Comparison of ENCODE assay signal across 7 cellular contexts in genomic region chr5:119031905-119032304, GRCh38. TPM values are rescaled to one million over a fixed set of nuclear protein-coding genes. Genes with fewer than 3 reads are reported as not detected.
DNase-seq lines count a peak whose midpoint lies in the region; ATAC-seq and TF ChIP-seq lines count a peak whose summit lies in the region.

No MANE protein-coding gene starts in this region.

- BruUV-seq in OCI-LY7 (replicated peaks; lab: Mats Ljungman, UMichigan) = no TSS peak

- intact Hi-C loops in OCI-LY7 (cut with micrococcal nuclease; ENCODE audit: unreplicated experiment) = loop anchor here (1.0 to 2.0 kb wide), 2 partner anchors 38 to 309 kb away; no protein-coding TSS in a partner anchor
- intact Hi-C loops in right cardiac atrium (cut with DNase I) = no loop called here
- intact Hi-C loops in gastrocnemius medialis (cut with DNase I; ENCODE audit: low total_unique reads) = no loop called here

- H3K27ac ChIP-seq in HEK293 (ENCODE audit: extremely low read depth, low read depth, low read length) (no peak overlapping the region), OCI-LY7 (ENCODE audit: low read depth, low read length, poor library complexity, severe bottlenecking) (peak overlapping the region; percentile 97), right cardiac atrium (ENCODE audit: low read length) (no peak overlapping the region), gastrocnemius medialis (no peak overlapping the region)

- no peaks in the 10 kb centered on the region for H3K9me3 Mint-ChIP-seq in natural killer cell treated with Interleukin-12 subunit alpha and Interleukin-12 subunit beta and Interleukin-15 and Interleukin-18, amount 100 ng/mL, for 72 hours

- no peaks in the 10 kb centered on the region for H3K36me3 ChIP-seq in HEK293 (ENCODE audit: control insufficient read depth in 2 of 2, insufficient read depth in 1 of 2, low read length in 2 of 2)
- H3K36me3 ChIP-seq in OCI-LY7 (ENCODE audit: insufficient read depth, low read length) = no peaks in the 10 kb centered on the region
- H3K36me3 ChIP-seq in gastrocnemius medialis = no peaks in the 10 kb centered on the region

- peak; percentile 76 for DNase-seq in OCI-LY7 (ENCODE audit: low spot score)
- DNase-seq in natural killer cell treated with Interleukin-12 subunit alpha and Interleukin-12 subunit beta and Interleukin-15 and Interleukin-18, amount 100 ng/mL, for 72 hours (ENCODE audit: low spot score) = no peak
- DNase-seq in right cardiac atrium = no peak
- no peak for DNase-seq in gastrocnemius medialis
- DNase-seq in DMS 273 treated with DMSO at 0.1 percent for 48 hours (lab: John Stamatoyannopoulos, UW) = no peak

- H3K4me1 ChIP-seq in HEK293 (ENCODE audit: control insufficient read depth, insufficient read depth, low read length) = no peaks in the 10 kb centered on the region
- H3K4me1 ChIP-seq in OCI-LY7 (ENCODE audit: insufficient read depth, low read length, poor library complexity, severe bottlenecking) = peaks cover 69% of the 10 kb centered on the region
- no peaks in the 10 kb centered on the region for H3K4me1 ChIP-seq in right cardiac atrium (ENCODE audit: control insufficient read depth, insufficient read depth, low read length)
- H3K4me1 ChIP-seq in gastrocnemius medialis = no peaks in the 10 kb centered on the region

- no peaks in the 10 kb centered on the region for H3K79me2 ChIP-seq in OCI-LY7 (ENCODE audit: insufficient read depth, low read depth, low read length)

- CTCF ChIA-PET in HEK293 (lab: Yijun Ruan, JAX) = interaction anchor here (0.6 to 1.4 kb wide), 2 partner anchors 380 to 439 kb away, joined by 3 to 4 read pairs; no protein-coding TSS in a partner anchor
- CTCF ChIA-PET in OCI-LY7 (lab: Charles Lee; ENCODE audit: unreplicated experiment) = interaction anchor here (0.6 to 2.3 kb wide), 4 partner anchors 9 to 39 kb away, joined by 3 to 7 read pairs (median 4); partner anchors contain the start of gene DMXL1

- peak overlapping the region; percentile 40 to 68 for H3K27ac Mint-ChIP-seq in natural killer cell treated with Interleukin-12 subunit alpha and Interleukin-12 subunit beta and Interleukin-15 and Interleukin-18, amount 100 ng/mL, for 72 hours

- POLR2A ChIA-PET in HEK293 (lab: Yijun Ruan, JAX) = no interaction called here
- POLR2A ChIA-PET in OCI-LY7 (lab: Charles Lee) = interaction anchor here (0.7 to 4.1 kb wide), 11 partner anchors 9 to 419 kb away, joined by 3 to 26 read pairs (median 6); partner anchors contain the start of gene DMXL1

- in situ Hi-C loops in gastrocnemius medialis (cut with MboI; ENCODE audit: low sequenced_read_pairs in 4 of 4) = no loop called here

- no peak for TF ChIP-seq POLR2A in gastrocnemius medialis (IDR thresholded peaks at IDR 0.05)

- ATAC-seq in GM18867 (IDR thresholded peaks at IDR 0.05; ENCODE audit: unreplicated experiment) = peak; percentile 57
- no peak for ATAC-seq in natural killer cell treated with Interleukin-12 subunit alpha and Interleukin-12 subunit beta and Interleukin-15 and Interleukin-18, amount 100 ng/mL, for 72 hours
- no peak for ATAC-seq in right cardiac atrium
- no peak for ATAC-seq in gastrocnemius medialis

- H4K20me1 ChIP-seq in OCI-LY7 (ENCODE audit: insufficient read depth, low read length) = no peaks in the 10 kb centered on the region

- no peaks in the 10 kb centered on the region for H3K9me2 ChIP-seq in OCI-LY7 (ENCODE audit: insufficient read depth, low read length)

- WGBS in right cardiac atrium = 76% methylated on average over 4 of the region's 4 CpGs

- peak overlapping the region; percentile 74 for H3K4me2 ChIP-seq in OCI-LY7 (ENCODE audit: low read length)

- no peak overlapping the region for H3K4me3 ChIP-seq in HEK293 (ENCODE audit: low read depth, low read length)
- peak overlapping the region; percentile 44 for H3K4me3 ChIP-seq in OCI-LY7 (ENCODE audit: low read depth, low read length, poor library complexity, severe bottlenecking)
- H3K4me3 ChIP-seq in right cardiac atrium (ENCODE audit: low read length) = no peak overlapping the region
- H3K4me3 ChIP-seq in gastrocnemius medialis = no peak overlapping the region

- H3K27me3 Mint-ChIP-seq in natural killer cell treated with Interleukin-12 subunit alpha and Interleukin-12 subunit beta and Interleukin-15 and Interleukin-18, amount 100 ng/mL, for 72 hours = no peaks in the 10 kb centered on the region

- peaks cover 10 to 20% of the 10 kb centered on the region in 2 donors for H3K4me1 Mint-ChIP-seq in natural killer cell treated with Interleukin-12 subunit alpha and Interleukin-12 subunit beta and Interleukin-15 and Interleukin-18, amount 100 ng/mL, for 72 hours (ENCODE audit: low read depth in 2 of 2)

- no peaks in the 10 kb centered on the region for H3K27me3 ChIP-seq in right cardiac atrium (ENCODE audit: control insufficient read depth, insufficient read depth)
- no peaks in the 10 kb centered on the region for H3K27me3 ChIP-seq in gastrocnemius medialis

- H3K36me3 Mint-ChIP-seq in natural killer cell treated with Interleukin-12 subunit alpha and Interleukin-12 subunit beta and Interleukin-15 and Interleukin-18, amount 100 ng/mL, for 72 hours = no peaks in the 10 kb centered on the region

- H3K9me3 ChIP-seq in HEK293 (ENCODE audit: control insufficient read depth, insufficient read depth, low read depth, low read length) (no peaks in the 10 kb centered on the region), OCI-LY7 (ENCODE audit: low read length) (peaks cover 6% of the 10 kb centered on the region; the same call in 1 of the 2 replicates), right cardiac atrium (ENCODE audit: control insufficient read depth, low read length) (no peaks in the 10 kb centered on the region), gastrocnemius medialis (no peaks in the 10 kb centered on the region)

- H3K4me3 Mint-ChIP-seq in natural killer cell treated with Interleukin-12 subunit alpha and Interleukin-12 subunit beta and Interleukin-15 and Interleukin-18, amount 100 ng/mL, for 72 hours = peak overlapping the region; percentile 38

- H2AFZ ChIP-seq in OCI-LY7 (ENCODE audit: low read length) = peak overlapping the region; percentile 93; the same call in 1 of the 2 replicates

- TF ChIP-seq CTCF in HEK293 (tag by site-specific recombination; IDR thresholded peaks at IDR 0.05) (no peak), OCI-LY7 (conservative IDR thresholded peaks at IDR 0.05; ENCODE audit: low read length) (no peak), gastrocnemius medialis (IDR thresholded peaks at IDR 0.05 in 4 of 5, conservative IDR thresholded peaks at IDR 0.05 in 1 of 5) (no peak)

TF ChIP-seq in HEK293, 187 proteins besides CTCF, POLR2A, EP300 and RAD21 (continues in another document):
- TF ChIP-seq ZNF623 (tag by site-specific recombination; IDR thresholded peaks at IDR 0.05) (peak; percentile 62), REST (tag by site-specific recombination; IDR thresholded peaks at IDR 0.05) (no peak), WT1 (tag by site-specific recombination; IDR thresholded peaks at IDR 0.05) (peak; percentile 89), ZNF10 (tag by site-specific recombination; IDR thresholded peaks at IDR 0.05) (peak; percentile 93), ZNF654 (tag by site-specific recombination; IDR thresholded peaks at IDR 0.05; ENCODE audit: low read depth) (no peak)

RNA-seq across cellular contexts. Expression of gene DMXL1, which starts 39.0 kb away (rescaled TPM):
- total RNA-seq in OCI-LY7 (2014; rRNA removed; shearing (Covaris generic)) = 43.0 and 76.6 TPM in 2 replicates
- 79.4 and 86.8 TPM in 2 replicates for total RNA-seq in OCI-LY7 (2022)
- 10 to 100 TPM; 41.2 to 45.3 TPM for total RNA-seq in natural killer cell treated with Interleukin-12 subunit alpha and Interleukin-12 subunit beta and Interleukin-15 and Interleukin-18, amount 100 ng/mL, for 72 hours
- 10 to 100 TPM; 28.6 to 42.3 (median 32.1) TPM for total RNA-seq in right cardiac atrium
- 10.8 TPM for polyA plus RNA-seq in right cardiac atrium
- 10 to 100 TPM; 17.8 to 31.1 (median 24.3) TPM for total RNA-seq in gastrocnemius medialis

RNA-seq across cellular contexts. Expression of gene DTWD2, which starts 43.6 kb away (rescaled TPM):
- total RNA-seq in OCI-LY7 (2014; rRNA removed; shearing (Covaris generic)) = 4.2 and 8.6 TPM in 2 replicates
- total RNA-seq in OCI-LY7 (2022) = 3.4 and 6.4 TPM in 2 replicates
- 1 to 10 TPM; 3.3 to 4.9 TPM for total RNA-seq in natural killer cell treated with Interleukin-12 subunit alpha and Interleukin-12 subunit beta and Interleukin-15 and Interleukin-18, amount 100 ng/mL, for 72 hours
- 10 to 100 TPM in 2 of 4 donors, 1 to 10 TPM in 2; 8.1 to 11.5 (median 9.7) TPM for total RNA-seq in right cardiac atrium
- polyA plus RNA-seq in right cardiac atrium = 6.1 TPM
- total RNA-seq in gastrocnemius medialis = 10 to 100 TPM in 1 of 4 donors, 1 to 10 TPM in 3; 2.5 to 19.2 (median 8.0) TPM
